Comparison of ENCODE assay signal across 8 cellular contexts in genomic region chr15:63600001-63600645, GRCh38. TPM values are rescaled to one million over a fixed set of nuclear protein-coding genes. Genes with fewer than 3 reads are reported as not detected.
A peak's percentile ranks its signal among the peaks of the same experiment; 100 is the strongest.
DNase-seq lines count a peak whose midpoint lies in the region; ATAC-seq and TF ChIP-seq lines count a peak whose summit lies in the region.

No MANE protein-coding gene starts in this region.

- H3K9me3 ChIP-seq in trophoblast cell (ENCODE audit: insufficient read depth, low read depth, low read length), result no peaks in the 10 kb centered on the region

- peak overlapping the region; percentile 86 for H3K4me3 Mint-ChIP-seq in activated CD4-positive, alpha-beta memory T cell treated with anti-CD3 and anti-CD28 coated beads for 36 hours
- peak overlapping the region; percentile 70 for H3K4me3 Mint-ChIP-seq in glutamatergic neuron (ENCODE audit: unreplicated experiment)

- H3K14ac ChIP-seq in trophoblast cell (ENCODE audit: low read length), result peak overlapping the region; percentile 64

- H3K79me2 ChIP-seq in trophoblast cell (ENCODE audit: control insufficient read depth, insufficient read depth, low read length, poor library complexity), result peaks cover 4% of the 10 kb centered on the region

- no peak overlapping the region for H3K23ac ChIP-seq in trophoblast cell (ENCODE audit: low read length)

- H3K4me3 ChIP-seq in GM08714 (ENCODE audit: low read length) (peak overlapping the region; percentile 52; the same call in 1 of the 2 replicates), trophoblast cell (ENCODE audit: low read depth, low read length) (peak overlapping the region; percentile 70)

- peak; percentile 36 for DNase-seq in activated CD4-positive, alpha-beta memory T cell treated with anti-CD3 and anti-CD28 coated beads for 36 hours
- DNase-seq in glutamatergic neuron, result peak; percentile 50
- DNase-seq in trophoblast cell, result peak in 1 of 2 donors; percentile 17
- no peak for DNase-seq in kidney tubule cell (ENCODE audit: low spot score)
- DNase-seq in activated gamma-delta T cell (lab: John Stamatoyannopoulos, UW), result no peak

- no peak overlapping the region for H3K27ac ChIP-seq in trophoblast cell (ENCODE audit: low read depth, low read length)

- POLR2A ChIA-PET in activated CD4-positive, alpha-beta memory T cell treated with anti-CD3 and anti-CD28 coated beads for 36 hours (lab: Charles Lee), result interaction anchor here (0.7 to 4.2 kb wide), 9 partner anchors 90 to 134 kb away, joined by 3 to 29 read pairs (median 6); partner anchors contain the start of gene USP3

- peak overlapping the region; percentile 33 for H3K4ac ChIP-seq in trophoblast cell (ENCODE audit: low read depth, low read length)

- H3K9me3 Mint-ChIP-seq in activated CD4-positive, alpha-beta memory T cell treated with anti-CD3 and anti-CD28 coated beads for 36 hours, result no peaks in the 10 kb centered on the region
- H3K9me3 Mint-ChIP-seq in glutamatergic neuron (ENCODE audit: unreplicated experiment), result peaks cover 11% of the 10 kb centered on the region

- peak overlapping the region; percentile 84 for H4K12ac ChIP-seq in trophoblast cell (ENCODE audit: low read depth, low read length)

- CTCF ChIA-PET in activated CD4-positive, alpha-beta memory T cell treated with anti-CD3 and anti-CD28 coated beads for 36 hours (lab: Charles Lee), result interaction anchor here (0.8 to 9.3 kb wide), 22 partner anchors 8 to 553 kb away, joined by 3 to 69 read pairs (median 4); partner anchors contain the start of gene USP3

- peaks cover 6% of the 10 kb centered on the region for H3K79me1 ChIP-seq in trophoblast cell (ENCODE audit: low read length)

- no peaks in the 10 kb centered on the region for H3K36me3 Mint-ChIP-seq in activated CD4-positive, alpha-beta memory T cell treated with anti-CD3 and anti-CD28 coated beads for 36 hours
- peaks cover 4% of the 10 kb centered on the region for H3K36me3 Mint-ChIP-seq in glutamatergic neuron (ENCODE audit: unreplicated experiment)

- H3K27me3 Mint-ChIP-seq in activated CD4-positive, alpha-beta memory T cell treated with anti-CD3 and anti-CD28 coated beads for 36 hours, result no peaks in the 10 kb centered on the region
- H3K27me3 Mint-ChIP-seq in glutamatergic neuron (ENCODE audit: unreplicated experiment), result peaks cover 13% of the 10 kb centered on the region

- peak; percentile 3 for ATAC-seq in HG03066 (IDR thresholded peaks at IDR 0.05; ENCODE audit: low read depth, unreplicated experiment)
- ATAC-seq in HG03565 (IDR thresholded peaks at IDR 0.05; ENCODE audit: unreplicated experiment), result no peak

- H3K4me1 ChIP-seq in trophoblast cell (ENCODE audit: control insufficient read depth in 1 of 2, insufficient read depth in 2 of 2, low read length in 2 of 2), result peaks cover 7 to 9% of the 10 kb centered on the region in 2 experiments

- H2AK5ac ChIP-seq in trophoblast cell (ENCODE audit: low read length), result peak overlapping the region; percentile 36

- peak overlapping the region; percentile 36 for H2BK120ac ChIP-seq in trophoblast cell (ENCODE audit: insufficient read depth, low read length, poor library complexity)

- no peak overlapping the region for H2BK12ac ChIP-seq in trophoblast cell (ENCODE audit: low read length)

- peaks cover 0 to 2% of the 10 kb centered on the region in 2 experiments for H3K36me3 ChIP-seq in trophoblast cell (ENCODE audit: control insufficient read depth in 1 of 2, insufficient read depth in 2 of 2, low read length in 2 of 2)

- H3K27ac Mint-ChIP-seq in activated CD4-positive, alpha-beta memory T cell treated with anti-CD3 and anti-CD28 coated beads for 36 hours, result peak overlapping the region; percentile 84
- peak overlapping the region; percentile 28 for H3K27ac Mint-ChIP-seq in glutamatergic neuron (ENCODE audit: unreplicated experiment)

- intact Hi-C loops in activated CD4-positive, alpha-beta memory T cell treated with anti-CD3 and anti-CD28 coated beads for 36 hours (cut with micrococcal nuclease), result loop anchor here (1.0 to 10.0 kb wide), 2 partner anchors 97 to 495 kb away; partner anchors contain the start of genes CIAO2A and SNX1

- no peak for TF ChIP-seq CTCF in glutamatergic neuron (IDR thresholded peaks at IDR 0.05; ENCODE audit: partially characterized antibody, unreplicated experiment)

- no peak overlapping the region for H2BK5ac ChIP-seq in trophoblast cell (ENCODE audit: low read depth, low read length, poor library complexity)

- no peaks in the 10 kb centered on the region for H3K27me3 ChIP-seq in trophoblast cell (ENCODE audit: insufficient read depth, low read length)

- WGBS in trophoblast cell (ENCODE audit: extremely low coverage, insufficient coverage, insufficient read length), result no CpG with 5 or more reads among the region's 28 CpGs

- peak overlapping the region; percentile 10 for H3K9ac ChIP-seq in trophoblast cell (ENCODE audit: low read length)

- peak overlapping the region; percentile 49 for H3K18ac ChIP-seq in trophoblast cell (ENCODE audit: low read length)

- H4K91ac ChIP-seq in trophoblast cell (ENCODE audit: low read depth, low read length), result peak overlapping the region; percentile 58

- H4K8ac ChIP-seq in trophoblast cell (ENCODE audit: low read depth, low read length), result peak overlapping the region; percentile 92

- peak overlapping the region; percentile 78 for H2AFZ ChIP-seq in trophoblast cell (ENCODE audit: insufficient read depth, low read length, poor library complexity)

- H3K4me2 ChIP-seq in trophoblast cell (ENCODE audit: low read length), result peak overlapping the region; percentile 67

- H3K4me1 Mint-ChIP-seq in activated CD4-positive, alpha-beta memory T cell treated with anti-CD3 and anti-CD28 coated beads for 36 hours (ENCODE audit: low read depth), result peaks cover 54% of the 10 kb centered on the region
- H3K4me1 Mint-ChIP-seq in glutamatergic neuron (ENCODE audit: low read depth, unreplicated experiment), result peaks cover 12% of the 10 kb centered on the region

RNA-seq across cellular contexts. Expression of gene FBXL22, which starts 2.9 kb away (rescaled TPM):
- under 1 TPM; 0.48 to 0.74 TPM for total RNA-seq in activated CD4-positive, alpha-beta memory T cell treated with anti-CD3 and anti-CD28 coated beads for 36 hours
- not detected for total RNA-seq in glutamatergic neuron (ENCODE audit: unreplicated experiment)
- polyA plus RNA-seq in trophoblast cell (2013), result 0.08 TPM in 2 replicates

Comparison
In these comparisons a context has a peak if more than half of its experiments do, and no peak if none do; other contexts are left out.
1. DNase-seq: peak in activated CD4-positive, alpha-beta memory T cell treated with anti-CD3 and anti-CD28 coated beads for 36 hours (single experiment) and glutamatergic neuron (single experiment); none in kidney tubule cell (single experiment) and activated gamma-delta T cell (single experiment).